In genomic region chr13:20174656-20175405, GRCh38 we compare ENCODE assay signal across 8 cellular contexts. TPM values are rescaled to one million over a fixed set of nuclear protein-coding genes. Genes with fewer than 3 reads are reported as not detected.
DNase-seq lines count a peak whose midpoint lies in the region; ATAC-seq and TF ChIP-seq lines count a peak whose summit lies in the region.

No MANE protein-coding gene starts in this region.

- H3K4me1 ChIP-seq in OCI-LY3 (ENCODE audit: low read length): peaks cover 28% of the 10 kb centered on the region
- H3K4me1 ChIP-seq in right cardiac atrium (ENCODE audit: control insufficient read depth, insufficient read depth, low read length): no peaks in the 10 kb centered on the region

- H3K79me2 ChIP-seq in OCI-LY3 (ENCODE audit: low read length): no peaks in the 10 kb centered on the region

- H3K27ac ChIP-seq in OCI-LY3 (ENCODE audit: low read length): no peak overlapping the region
- H3K27ac ChIP-seq in right cardiac atrium (ENCODE audit: low read length): no peak overlapping the region

- peak; percentile 65 for DNase-seq in 8988T
- DNase-seq in activated gamma-delta T cell treated with anti-CD3 and anti-CD28 coated beads, Interleukin-2, amount 50 U/mL, for 16 hours (ENCODE audit: low read depth): peak; percentile 46
- DNase-seq in right cardiac atrium: peak; percentile 79 to 90 (median 82)
- peak; percentile 77 for DNase-seq in stimulated activated CD4-positive, alpha-beta T cell treated with anti-CD3 and anti-CD28 coated beads, Interleukin-2, amount 100 ng/mL, for 4 hours (ENCODE audit: low read depth)
- DNase-seq in DMS79 treated with DMSO at 0.1 percent for 48 hours (lab: John Stamatoyannopoulos, UW): no peak

- peak overlapping the region; percentile 95 for H2AFZ ChIP-seq in OCI-LY3 (ENCODE audit: low read depth, low read length)

- H3K27me3 ChIP-seq in OCI-LY3 (ENCODE audit: low read depth, low read length) (no peaks in the 10 kb centered on the region), right cardiac atrium (ENCODE audit: control insufficient read depth, insufficient read depth) (no peaks in the 10 kb centered on the region)

- 0 out of 2 replicates have a peak overlapping the region, but pooled peaks have one; percentile 7 for H3K9ac ChIP-seq in OCI-LY3 (ENCODE audit: low read length)

- H3K4me2 ChIP-seq in OCI-LY3 (ENCODE audit: low read length): peak overlapping the region; percentile 78

- H3K9me3 ChIP-seq in OCI-LY3 (ENCODE audit: insufficient read depth, low read length): no peaks in the 10 kb centered on the region
- H3K9me3 ChIP-seq in right cardiac atrium (ENCODE audit: control insufficient read depth, low read length): no peaks in the 10 kb centered on the region

- H3K4me3 ChIP-seq in OCI-LY3 (ENCODE audit: low read length) (peak overlapping the region; percentile 63), right cardiac atrium (ENCODE audit: low read length) (no peak overlapping the region)

- ATAC-seq in GM18517 (IDR thresholded peaks at IDR 0.05; ENCODE audit: unreplicated experiment) (peak; percentile 92), HG02973 (IDR thresholded peaks at IDR 0.05; ENCODE audit: unreplicated experiment) (peak; percentile 88), right cardiac atrium (peak; percentile 81 to 94)

- H3K36me3 ChIP-seq in OCI-LY3 (replicated peaks; ENCODE audit: low read depth, low read length): no peaks in the 10 kb centered on the region

- H4K20me1 ChIP-seq in OCI-LY3 (ENCODE audit: insufficient read depth, low read length): no peaks in the 10 kb centered on the region

- 44% methylated on average over 22 of the region's 22 CpGs for WGBS in right cardiac atrium

- TF ChIP-seq CTCF in OCI-LY3 (IDR thresholded peaks at IDR 0.05; ENCODE audit: low read depth, low read length): no peak

- intact Hi-C loops in right cardiac atrium (cut with DNase I): no loop called here

RNA-seq across cellular contexts. Expression of gene GJA3, which starts 14.0 kb away (rescaled TPM):
- 10 to 100 TPM in 1 of 4 donors, 1 to 10 TPM in 3; 5.0 to 11.0 (median 8.5) TPM for total RNA-seq in right cardiac atrium
- 5.7 TPM for polyA plus RNA-seq in right cardiac atrium

RNA-seq across cellular contexts. Expression of gene GJB2, which starts 17.9 kb away (rescaled TPM):
- under 1 TPM in 1 of 4 donors, not detected in 3; 0.09 TPM for total RNA-seq in right cardiac atrium
- 0.20 TPM for polyA plus RNA-seq in right cardiac atrium

RNA-seq across cellular contexts. Expression of gene GJB6, which starts 57.3 kb away (rescaled TPM):
- not detected for total RNA-seq in right cardiac atrium
- 0.05 TPM for polyA plus RNA-seq in right cardiac atrium
